ENCODE assay signal across 18 cellular contexts in the genomic region with DNA sequence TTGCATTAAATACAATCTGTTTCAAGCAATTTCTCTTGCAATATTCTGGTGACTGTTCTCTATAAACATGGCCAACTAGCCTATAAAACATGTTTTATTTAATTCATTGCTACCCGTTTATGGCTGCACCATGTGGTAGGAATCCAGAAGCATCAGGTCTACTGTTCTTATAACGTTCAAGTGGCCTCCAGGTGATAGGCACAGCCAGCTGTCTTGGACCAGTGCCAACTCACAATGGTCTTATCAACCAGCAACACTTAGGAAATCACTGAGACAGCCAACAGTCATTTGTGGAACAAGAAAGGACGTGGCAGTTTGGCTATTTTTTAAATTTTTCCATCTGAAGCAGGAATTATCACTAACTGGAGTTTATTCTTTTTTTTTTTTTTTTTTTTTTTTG.
DNase-seq lines count a peak whose midpoint lies in the region; ATAC-seq and TF ChIP-seq lines count a peak whose summit lies in the region.
"Had no signal": no experiment of that assay in that cellular context is flagged by ENCODE, and none has a peak within 500 bp of the region (broad histone marks: within the 10 kb centered on the region; RNA-seq: fewer than 3 reads in every experiment).

No MANE protein-coding gene starts in this region.

- H3K27ac ChIP-seq in effector memory CD4-positive, alpha-beta T cell (ENCODE audit: insufficient read depth, low read length, poor library complexity, severe bottlenecking) = no peak overlapping the region
- H3K27ac ChIP-seq: 22Rv1, BLaER1, cardiac muscle cell, upper lobe of left lung had no signal

- no peaks in the 10 kb centered on the region for H3K4me1 ChIP-seq in effector memory CD4-positive, alpha-beta T cell (ENCODE audit: control insufficient read depth, insufficient read depth, low read length, poor library complexity, severe bottlenecking)
- H3K4me1 ChIP-seq: BLaER1, upper lobe of left lung had no signal

- no peaks in the 10 kb centered on the region for H3K27me3 ChIP-seq in effector memory CD4-positive, alpha-beta T cell (replicated peaks; ENCODE audit: control insufficient read depth, insufficient read depth, low read length, poor library complexity, severe bottlenecking)
- H3K27me3 ChIP-seq: BLaER1, cardiac muscle cell, upper lobe of left lung had no signal

- TF ChIP-seq POLR2A in erythroblast (IDR thresholded peaks at IDR 0.05; ENCODE audit: low read length) = no peak

- H3K36me3 ChIP-seq in effector memory CD4-positive, alpha-beta T cell (ENCODE audit: control insufficient read depth, insufficient read depth, low read length) = no peaks in the 10 kb centered on the region
- H3K36me3 ChIP-seq: BLaER1, cardiac muscle cell, upper lobe of left lung had no signal

- DNase-seq in DMS 273 (lab: John Stamatoyannopoulos, UW; ENCODE audit: unreplicated experiment) (peak; percentile 40), DMS 273 treated with DMSO at 0.1 percent for 48 hours (lab: John Stamatoyannopoulos, UW) (no peak), NCI-H187 treated with DMSO at 0.1 percent for 48 hours (lab: John Stamatoyannopoulos, UW) (peak; percentile 89), NCI-H524 treated with DMSO at 0.1 percent for 48 hours (lab: John Stamatoyannopoulos, UW) (peak; percentile 57), erythroblast (lab: John Stamatoyannopoulos, UW) (peak; percentile 44 to 62), islet precursor cell (no peak)
- no peak for DNase-seq in effector memory CD4-positive, alpha-beta T cell
- DNase-seq: activated CD4-positive, alpha-beta memory T cell treated with anti-CD3 and anti-CD28 coated beads, Interleukin-2, amount 10 ng/mL, durations not matched to agents 7 days and 5 days; activated T-cell treated with anti-CD3 and anti-CD28 coated beads, Interleukin-2, amount 50 U/mL, for 48 hours; hippocampal formation; NCI-H1694; retina; stimulated activated naive CD4-positive, alpha-beta T cell; upper lobe of left lung had no signal

- H3K9me3 ChIP-seq in effector memory CD4-positive, alpha-beta T cell (ENCODE audit: control insufficient read depth, low read length) = no peaks in the 10 kb centered on the region
- H3K9me3 ChIP-seq: BLaER1, upper lobe of left lung had no signal

- no peak for ATAC-seq in GM21737 (IDR thresholded peaks at IDR 0.05; ENCODE audit: unreplicated experiment)

- H3K4me3 ChIP-seq in effector memory CD4-positive, alpha-beta T cell (ENCODE audit: insufficient read depth, low read depth, low read length, poor library complexity, severe bottlenecking) = no peak overlapping the region
- H3K4me3 ChIP-seq: BLaER1, cardiac muscle cell, upper lobe of left lung had no signal

Comparison
In these comparisons a context has a peak if more than half of its experiments do, and no peak if none do; other contexts are left out.
1. DNase-seq: peak in DMS 273 (single experiment), NCI-H187 treated with DMSO at 0.1 percent for 48 hours (single experiment), NCI-H524 treated with DMSO at 0.1 percent for 48 hours (single experiment) and erythroblast (2 of 2); none in DMS 273 treated with DMSO at 0.1 percent for 48 hours (single experiment), effector memory CD4-positive, alpha-beta T cell (0 of 3) and islet precursor cell (single experiment).